Comparison of ENCODE assay signal across 11 cellular contexts in genomic region chr21:33586927-33587326, GRCh38. TPM values are rescaled to one million over a fixed set of nuclear protein-coding genes. Genes with fewer than 3 reads are reported as not detected.
DNase-seq lines count a peak whose midpoint lies in the region; ATAC-seq and TF ChIP-seq lines count a peak whose summit lies in the region.
"Had no signal": no experiment of that assay in that cellular context is flagged by ENCODE, and none has a peak within 500 bp of the region (broad histone marks: within the 10 kb centered on the region; RNA-seq: fewer than 3 reads in every experiment).

No MANE protein-coding gene starts in this region.

- H3K4me3 ChIP-seq in DND-41 (ENCODE audit: low read depth in 1 of 2, low read length in 2 of 2) (peak overlapping the region; percentile 96 to 98; a peak in 3 of 4 replicates), HUES64 (ENCODE audit: low read length) (peak overlapping the region; percentile 88)
- no peak overlapping the region for H3K4me3 ChIP-seq in effector memory CD4-positive, alpha-beta T cell (ENCODE audit: insufficient read depth, low read depth, low read length, poor library complexity, severe bottlenecking)

- H3K27ac ChIP-seq in DND-41 (ENCODE audit: low read length) (peak overlapping the region; percentile 38), HUES64 (ENCODE audit: low read depth, low read length) (no peak overlapping the region)
- no peak overlapping the region for H3K27ac ChIP-seq in effector memory CD4-positive, alpha-beta T cell (ENCODE audit: insufficient read depth, low read length, poor library complexity, severe bottlenecking)
- H3K27ac ChIP-seq: neutrophil, upper lobe of left lung had no signal

- H2AFZ ChIP-seq in DND-41 (ENCODE audit: low read depth, low read length), result peak overlapping the region; percentile 14; the same call in 1 of the 2 replicates

- DNase-seq in DND-41, result no peak
- no peak for DNase-seq in activated naive CD8-positive, alpha-beta T cell treated with anti-CD3 and anti-CD28 coated beads, Interleukin-2, amount 10 ng/mL, durations not matched to agents 7 days and 5 days
- DNase-seq in NCI-H226, result no peak
- DNase-seq in effector memory CD4-positive, alpha-beta T cell, result no peak
- DNase-seq in SK-N-DZ (ENCODE audit: low spot score), result no peak
- DNase-seq: stimulated activated CD4-positive, alpha-beta T cell treated with anti-CD3 and anti-CD28 coated beads, Interleukin-4, amount 100 ng/mL, for 4 hours; upper lobe of left lung had no signal

- peaks cover 18% of the 10 kb centered on the region for H3K36me3 Mint-ChIP-seq in activated naive CD8-positive, alpha-beta T cell treated with anti-CD3 and anti-CD28 coated beads, Interleukin-2, amount 10 ng/mL, durations not matched to agents 7 days and 5 days
- H3K36me3 Mint-ChIP-seq in nephron (ENCODE audit: low read depth), result peaks cover 11% of the 10 kb centered on the region

- H3K27ac Mint-ChIP-seq in activated naive CD8-positive, alpha-beta T cell treated with anti-CD3 and anti-CD28 coated beads, Interleukin-2, amount 10 ng/mL, durations not matched to agents 7 days and 5 days, result no peak overlapping the region
- H3K27ac Mint-ChIP-seq in nephron, result peak overlapping the region in 2 of 3 experiments; percentile 76 to 80

- ATAC-seq in DND-41 (ENCODE audit: insufficient read depth, low read depth) (no peak), HG03196 (IDR thresholded peaks at IDR 0.05; ENCODE audit: unreplicated experiment) (no peak)
- no peak for ATAC-seq in activated naive CD8-positive, alpha-beta T cell treated with anti-CD3 and anti-CD28 coated beads, Interleukin-2, amount 10 ng/mL, durations not matched to agents 7 days and 5 days (ENCODE audit: low read depth)

- H3K4me1 ChIP-seq in DND-41 (ENCODE audit: insufficient read depth, low read length) (peaks cover 31% of the 10 kb centered on the region), HUES64 (ENCODE audit: insufficient read depth, low read length) (peaks cover 15% of the 10 kb centered on the region)
- H3K4me1 ChIP-seq in effector memory CD4-positive, alpha-beta T cell (ENCODE audit: control insufficient read depth, insufficient read depth, low read length, poor library complexity, severe bottlenecking), result peaks cover 9% of the 10 kb centered on the region

- H3K9ac ChIP-seq in DND-41 (ENCODE audit: low read depth, low read length) (peak overlapping the region; percentile 71), HUES64 (ENCODE audit: low read depth, low read length) (no peak overlapping the region; the same call in 1 of the 2 replicates)

- H3K4me1 Mint-ChIP-seq in activated naive CD8-positive, alpha-beta T cell treated with anti-CD3 and anti-CD28 coated beads, Interleukin-2, amount 10 ng/mL, durations not matched to agents 7 days and 5 days, result peaks cover 25% of the 10 kb centered on the region
- peaks cover 20% of the 10 kb centered on the region for H3K4me1 Mint-ChIP-seq in nephron

- H3K9me3 ChIP-seq in DND-41 (ENCODE audit: insufficient read depth, low read length, severe bottlenecking) (no peaks in the 10 kb centered on the region), HUES64 (ENCODE audit: insufficient read depth, low read depth, low read length) (no peaks in the 10 kb centered on the region)
- H3K9me3 ChIP-seq in effector memory CD4-positive, alpha-beta T cell (ENCODE audit: control insufficient read depth, low read length), result no peaks in the 10 kb centered on the region
- H3K9me3 ChIP-seq: neutrophil, upper lobe of left lung had no signal

- peaks cover 42% of the 10 kb centered on the region for H3K79me2 ChIP-seq in DND-41 (ENCODE audit: insufficient read depth, low read length)

- no peaks in the 10 kb centered on the region for H3K27me3 Mint-ChIP-seq in activated naive CD8-positive, alpha-beta T cell treated with anti-CD3 and anti-CD28 coated beads, Interleukin-2, amount 10 ng/mL, durations not matched to agents 7 days and 5 days
- H3K27me3 Mint-ChIP-seq in nephron (ENCODE audit: low read depth), result no peaks in the 10 kb centered on the region

- H3K4me3 Mint-ChIP-seq in activated naive CD8-positive, alpha-beta T cell treated with anti-CD3 and anti-CD28 coated beads, Interleukin-2, amount 10 ng/mL, durations not matched to agents 7 days and 5 days, result peak overlapping the region; percentile 71
- H3K4me3 Mint-ChIP-seq in nephron, result peak overlapping the region; percentile 78 to 91 (median 84)

- H3K27me3 ChIP-seq in DND-41 (ENCODE audit: insufficient read depth, low read length, poor library complexity) (no peaks in the 10 kb centered on the region), HUES64 (ENCODE audit: insufficient read depth, low read length) (no peaks in the 10 kb centered on the region)
- H3K27me3 ChIP-seq in effector memory CD4-positive, alpha-beta T cell (replicated peaks; ENCODE audit: control insufficient read depth, insufficient read depth, low read length, poor library complexity, severe bottlenecking), result no peaks in the 10 kb centered on the region
- H3K27me3 ChIP-seq: upper lobe of left lung had no signal

- peak overlapping the region; percentile 81 for H3K4me2 ChIP-seq in DND-41 (ENCODE audit: insufficient read depth, low read length)

- H3K9me3 Mint-ChIP-seq in activated naive CD8-positive, alpha-beta T cell treated with anti-CD3 and anti-CD28 coated beads, Interleukin-2, amount 10 ng/mL, durations not matched to agents 7 days and 5 days, result no peaks in the 10 kb centered on the region
- no peaks in the 10 kb centered on the region for H3K9me3 Mint-ChIP-seq in nephron

- WGBS in HUES64, result 85% methylated on average over 4 of the region's 6 CpGs

- peaks cover 37% of the 10 kb centered on the region for H3K36me3 ChIP-seq in DND-41 (ENCODE audit: insufficient read depth, low read length)
- H3K36me3 ChIP-seq in HUES64 (ENCODE audit: insufficient read depth, low read length), result peaks cover 41% of the 10 kb centered on the region
- H3K36me3 ChIP-seq in effector memory CD4-positive, alpha-beta T cell (ENCODE audit: control insufficient read depth, insufficient read depth, low read length), result no peaks in the 10 kb centered on the region
- H3K36me3 ChIP-seq: neutrophil had no signal

- POLR2A ChIA-PET in activated naive CD8-positive, alpha-beta T cell treated with anti-CD3 and anti-CD28 coated beads, Interleukin-2, amount 10 ng/mL, durations not matched to agents 7 days and 5 days (lab: Charles Lee), result no interaction called here

- 0 out of 2 replicates have a peak, but pooled peaks cover 4% of the 10 kb centered on the region for H4K20me1 ChIP-seq in DND-41 (ENCODE audit: insufficient read depth, low read length)

- no peak for TF ChIP-seq CTCF in DND-41 (IDR thresholded peaks at IDR 0.05; ENCODE audit: borderline replicate concordance, extremely low read depth, low read length, poor library complexity, severe bottlenecking)
- TF ChIP-seq CTCF in nephron (IDR thresholded peaks at IDR 0.05; ENCODE audit: unreplicated experiment in 3 of 3), result no peak

RNA-seq across cellular contexts. Expression of gene DONSON, which starts 1.6 kb away (rescaled TPM):
- 34.0 TPM for polyA plus RNA-seq in HUES64 (2013, experiment 1 of 2)
- 34.6 TPM for polyA plus RNA-seq in HUES64 (2013, experiment 2 of 2)
- 10 to 100 TPM; 29.0 to 33.6 TPM for total RNA-seq in activated naive CD8-positive, alpha-beta T cell treated with anti-CD3 and anti-CD28 coated beads, Interleukin-2, amount 10 ng/mL, durations not matched to agents 7 days and 5 days
- polyA plus RNA-seq in SK-N-DZ (2014; cell fraction: cytosol; rRNA removed), result 41.2 and 43.5 TPM in 2 replicates
- polyA plus RNA-seq in SK-N-DZ (2014; cell fraction: nucleus; rRNA removed), result 49.7 and 67.7 TPM in 2 replicates

RNA-seq across cellular contexts. Expression of gene SON, which starts 44.1 kb away (rescaled TPM):
- 134 TPM for polyA plus RNA-seq in HUES64 (2013, experiment 1 of 2)
- polyA plus RNA-seq in HUES64 (2013, experiment 2 of 2), result 147 TPM
- 100 to 1,000 TPM; 357 to 376 TPM for total RNA-seq in activated naive CD8-positive, alpha-beta T cell treated with anti-CD3 and anti-CD28 coated beads, Interleukin-2, amount 10 ng/mL, durations not matched to agents 7 days and 5 days
- 49.5 and 146 TPM in 2 replicates for polyA plus RNA-seq in SK-N-DZ (2014; cell fraction: cytosol; rRNA removed)
- 127 and 213 TPM in 2 replicates for polyA plus RNA-seq in SK-N-DZ (2014; cell fraction: nucleus; rRNA removed)

RNA-seq across cellular contexts. Expression of gene GART, which starts 45.0 kb away (rescaled TPM):
- 99.7 TPM for polyA plus RNA-seq in HUES64 (2013, experiment 1 of 2)
- 97.7 TPM for polyA plus RNA-seq in HUES64 (2013, experiment 2 of 2)
- 100 to 1,000 TPM; 102 to 117 TPM for total RNA-seq in activated naive CD8-positive, alpha-beta T cell treated with anti-CD3 and anti-CD28 coated beads, Interleukin-2, amount 10 ng/mL, durations not matched to agents 7 days and 5 days
- 95.4 and 151 TPM in 2 replicates for polyA plus RNA-seq in SK-N-DZ (2014; cell fraction: cytosol; rRNA removed)
- 117 and 174 TPM in 2 replicates for polyA plus RNA-seq in SK-N-DZ (2014; cell fraction: nucleus; rRNA removed)

RNA-seq across cellular contexts. Expression of gene CRYZL1, which starts 54.6 kb away (rescaled TPM):
- 17.1 TPM for polyA plus RNA-seq in HUES64 (2013, experiment 1 of 2)
- 25.3 TPM for polyA plus RNA-seq in HUES64 (2013, experiment 2 of 2)
- 10 to 100 TPM; 39.2 to 45.7 TPM for total RNA-seq in activated naive CD8-positive, alpha-beta T cell treated with anti-CD3 and anti-CD28 coated beads, Interleukin-2, amount 10 ng/mL, durations not matched to agents 7 days and 5 days
- polyA plus RNA-seq in SK-N-DZ (2014; cell fraction: cytosol; rRNA removed), result 15.7 and 27.6 TPM in 2 replicates
- polyA plus RNA-seq in SK-N-DZ (2014; cell fraction: nucleus; rRNA removed), result 49.1 and 67.3 TPM in 2 replicates

RNA-seq across cellular contexts. Expression of gene ITSN1, which starts 55.4 kb away (rescaled TPM):
- polyA plus RNA-seq in HUES64 (2013, experiment 1 of 2), result 46.9 TPM
- 48.3 TPM for polyA plus RNA-seq in HUES64 (2013, experiment 2 of 2)
- 1 to 10 TPM; 2.3 to 4.6 TPM for total RNA-seq in activated naive CD8-positive, alpha-beta T cell treated with anti-CD3 and anti-CD28 coated beads, Interleukin-2, amount 10 ng/mL, durations not matched to agents 7 days and 5 days
- polyA plus RNA-seq in SK-N-DZ (2014; cell fraction: cytosol; rRNA removed), result 28.5 and 34.8 TPM in 2 replicates
- polyA plus RNA-seq in SK-N-DZ (2014; cell fraction: nucleus; rRNA removed), result 34.1 and 36.8 TPM in 2 replicates
